Comparison of ENCODE assay signal across 23 cellular contexts in the genomic region with DNA sequence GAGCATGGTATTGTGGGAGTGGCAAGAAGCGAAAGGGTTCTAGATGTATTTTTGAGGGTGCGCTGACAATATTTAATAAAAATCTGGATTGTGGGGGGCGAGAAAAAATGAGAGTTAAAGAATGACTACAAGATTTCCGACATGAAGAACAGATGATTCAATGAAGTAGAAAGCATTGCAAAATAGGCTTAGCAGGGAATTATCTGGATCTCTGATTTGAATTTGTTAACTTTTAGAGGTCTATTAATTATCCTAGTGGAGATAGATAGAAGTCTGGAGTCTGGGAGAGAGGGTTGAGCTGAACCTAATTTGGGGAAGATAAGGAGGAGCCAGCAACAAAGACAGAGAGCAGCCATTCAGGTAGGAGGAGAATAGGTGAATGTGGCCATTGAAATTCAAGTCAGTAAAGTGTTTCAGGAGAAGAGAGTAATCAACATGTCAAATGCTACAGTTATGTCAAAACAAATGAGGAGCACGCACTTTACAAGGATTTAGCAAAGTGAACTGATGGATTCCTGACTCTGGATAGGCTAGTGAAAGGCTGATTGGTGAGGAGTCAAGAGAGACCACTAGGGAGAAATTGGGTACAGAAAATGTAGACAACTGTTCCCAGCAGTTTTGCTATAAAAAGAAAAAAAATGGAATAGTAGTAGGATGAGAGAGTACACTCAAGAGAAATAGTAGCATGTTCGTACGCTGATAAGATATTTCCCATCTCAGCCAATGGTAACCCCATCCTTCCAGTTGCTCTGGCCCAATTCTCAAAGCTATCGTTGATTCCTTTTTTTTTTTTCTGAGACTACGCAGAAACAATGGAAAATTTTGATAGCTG.
A peak's percentile ranks its signal among the peaks of the same experiment; 100 is the strongest.
DNase-seq lines count a peak whose midpoint lies in the region; ATAC-seq, FAIRE-seq and TF ChIP-seq lines count a peak whose summit lies in the region.
"Had no signal": no experiment of that assay in that cellular context is flagged by ENCODE, and none has a peak within 500 bp of the region (broad histone marks: within the 10 kb centered on the region; RNA-seq: fewer than 3 reads in every experiment).

No MANE protein-coding gene starts in this region.

- H3K4me2 ChIP-seq in H9 (ENCODE audit: insufficient read depth, insufficient read length, low read length) (no peak overlapping the region), H1 (ENCODE audit: insufficient read depth in 1 of 2, low read depth in 2 of 2, low read length in 2 of 2) (peak overlapping the region in 1 of 2 experiments; percentile 12; a peak in 1 of 4 replicates), PC-9 (no peak overlapping the region)
- H3K4me2 ChIP-seq: BLaER1 had no signal

- peaks cover 3 to 14% (median 7%) of the 10 kb centered on the region in 3 experiments; a peak in 6 of 7 replicates for H3K36me3 Mint-ChIP-seq in H9 (ENCODE audit: insufficient read depth in 1 of 3, low read depth in 3 of 3)
- H3K36me3 Mint-ChIP-seq: CD4-positive, alpha-beta memory T cell had no signal

- H2BK20ac ChIP-seq in H9 (ENCODE audit: low read depth, low read length, poor library complexity, severe bottlenecking) = no peak overlapping the region
- 0 out of 2 replicates have a peak overlapping the region, but pooled peaks have one; percentile 49 for H2BK20ac ChIP-seq in H1 (ENCODE audit: low read length)

- no TSS peak for BruUV-seq in PC-9 (replicated peaks; lab: Mats Ljungman, UMichigan)

- H3K4me1 Mint-ChIP-seq in H9 = peaks cover 46 to 54% of the 10 kb centered on the region in 2 experiments
- H3K4me1 Mint-ChIP-seq: CD4-positive, alpha-beta memory T cell had no signal

- no peak overlapping the region for H3K18ac ChIP-seq in H9 (ENCODE audit: insufficient read length, low read depth, low read length)
- H3K18ac ChIP-seq in H1 (ENCODE audit: extremely low read depth, low read length) = no peak overlapping the region; the same call in 1 of the 2 replicates

- H3K4me1 ChIP-seq in H9 (ENCODE audit: insufficient read depth, low read length) (0 out of 2 replicates have a peak, but pooled peaks cover 2% of the 10 kb centered on the region), H1 (replicated peaks in 1 of 4; ENCODE audit: control insufficient read depth in 3 of 4, insufficient read depth in 4 of 4, low read length in 3 of 4) (peaks cover 0 to 11% (median 3%) of the 10 kb centered on the region in 4 experiments; a peak in 4 of 7 replicates), iPS DF 6.9 (ENCODE audit: control insufficient read depth, insufficient read depth, low read length) (no peaks in the 10 kb centered on the region; the same call in 1 of the 2 replicates), vagina (peaks cover 16% of the 10 kb centered on the region), PC-9 (replicated peaks; ENCODE audit: insufficient read depth) (no peaks in the 10 kb centered on the region)
- H3K4me1 ChIP-seq: BLaER1 had no signal

- no peak for TF ChIP-seq RAD21 in H1 (IDR thresholded peaks at IDR 0.05 in 1 of 2, conservative IDR thresholded peaks at IDR 0.05 in 1 of 2; ENCODE audit: low read depth in 2 of 2, low read length in 2 of 2)

- intact Hi-C loops in vagina (cut with DNase I) (no loop called here), PC-9 (cut with micrococcal nuclease; ENCODE audit: unreplicated experiment) (no loop called here)

- H4K5ac ChIP-seq in H9 (ENCODE audit: insufficient read length, low read depth, low read length) (no peak overlapping the region), H1 (ENCODE audit: insufficient read length, low read depth, low read length) (no peak overlapping the region)

- H2BK15ac ChIP-seq in H9 (ENCODE audit: low read depth, low read length) (no peak overlapping the region), H1 (ENCODE audit: low read length) (no peak overlapping the region)

- no peaks in the 10 kb centered on the region for H3K27me3 ChIP-seq in H9 (ENCODE audit: insufficient read depth, low read length)
- no peaks in the 10 kb centered on the region for H3K27me3 ChIP-seq in H1 (replicated peaks in 1 of 4; ENCODE audit: control insufficient read depth in 3 of 4, extremely low read depth in 1 of 4, insufficient read depth in 3 of 4, low read length in 3 of 4)
- H3K27me3 ChIP-seq in iPS DF 6.9 (ENCODE audit: control insufficient read depth, insufficient read depth, low read length) = no peaks in the 10 kb centered on the region
- H3K27me3 ChIP-seq in vagina = no peaks in the 10 kb centered on the region
- no peaks in the 10 kb centered on the region for H3K27me3 ChIP-seq in PC-9 (ENCODE audit: insufficient read depth, low read depth)
- H3K27me3 ChIP-seq: BLaER1 had no signal

- H2BK5ac ChIP-seq in H9 (ENCODE audit: insufficient read length, low read length) (no peak overlapping the region), H1 (ENCODE audit: low read depth, low read length) (peak overlapping the region; percentile 49; the same call in 1 of the 2 replicates)

- peak overlapping the region in 2 of 3 experiments; percentile 68 to 94; a peak in 6 of 7 replicates for H3K27ac Mint-ChIP-seq in H9
- H3K27ac Mint-ChIP-seq: CD4-positive, alpha-beta memory T cell had no signal

- no peaks in the 10 kb centered on the region for H3K9me2 ChIP-seq in PC-9 (ENCODE audit: insufficient read depth)

- H4K91ac ChIP-seq in H9 (ENCODE audit: insufficient read length, low read depth, low read length) (no peak overlapping the region), H1 (replicated peaks; ENCODE audit: insufficient read length, low read length) (no peak overlapping the region)

- H2BK12ac ChIP-seq in H9 (ENCODE audit: insufficient read length, low read depth, low read length) = no peak overlapping the region
- H2BK12ac ChIP-seq in H1 (ENCODE audit: low read depth, low read length) = no peak overlapping the region

- H2AFZ ChIP-seq in H9 (ENCODE audit: low read length) (no peak overlapping the region), H1 (ENCODE audit: low read length) (no peak overlapping the region), PC-9 (no peak overlapping the region)
- H2AFZ ChIP-seq: GM23248 had no signal

- H2BK120ac ChIP-seq in H9 (ENCODE audit: low read depth, low read length, poor library complexity, severe bottlenecking) = no peak overlapping the region
- no peak overlapping the region for H2BK120ac ChIP-seq in H1 (replicated peaks; ENCODE audit: low read depth, low read length)

- peaks cover 0 to 3% (median 0%) of the 10 kb centered on the region in 4 experiments; a peak in 2 of 8 replicates for H3K36me3 ChIP-seq in H1 (ENCODE audit: control insufficient read depth in 2 of 4, insufficient read depth in 4 of 4, low read length in 3 of 4)
- H3K36me3 ChIP-seq in iPS DF 6.9 (ENCODE audit: control insufficient read depth, insufficient read depth, low read length) = no peaks in the 10 kb centered on the region
- no peaks in the 10 kb centered on the region for H3K36me3 ChIP-seq in vagina
- H3K36me3 ChIP-seq in PC-9 (ENCODE audit: low read depth) = no peaks in the 10 kb centered on the region
- H3K36me3 ChIP-seq: BLaER1 had no signal

- TF ChIP-seq CTCF in H9 (conservative IDR thresholded peaks at IDR 0.05) = no peak
- no peak for TF ChIP-seq CTCF in H1 (IDR thresholded peaks at IDR 0.05; ENCODE audit: control extremely low read depth in 1 of 3, insufficient read depth in 1 of 3, low read depth in 1 of 3, low read length in 3 of 3)
- TF ChIP-seq CTCF in vagina (IDR thresholded peaks at IDR 0.05) = no peak
- no peak for TF ChIP-seq CTCF in PC-9 (conservative IDR thresholded peaks at IDR 0.05)

- H3K4me3 ChIP-seq in H1 (ENCODE audit: extremely low read depth in 1 of 4, insufficient read depth in 2 of 4, low read depth in 3 of 4, low read length in 4 of 4) (peak overlapping the region in 1 of 4 experiments; percentile 21; a peak in 1 of 8 replicates), iPS DF 6.9 (ENCODE audit: low read length) (no peak overlapping the region), vagina (no peak overlapping the region), PC-9 (no peak overlapping the region)
- H3K4me3 ChIP-seq: BLaER1, GM23248 had no signal

- no CpG with 5 or more reads among the region's 9 CpGs for WGBS in H9 (ENCODE audit: extremely low coverage, insufficient read length, low lambda C conversion rate)
- 83% methylated on average over 9 of the region's 9 CpGs; no CpG with 5 or more reads in 1 of the 2 experiments for WGBS in H1 (ENCODE audit: extremely low coverage in 1 of 2, insufficient coverage in 1 of 2, insufficient read length in 1 of 2, insufficient replicate concordance in 2 of 2, low coverage in 1 of 2, low lambda C conversion rate in 2 of 2, missing lambda C conversion rate in 1 of 2), 2 experiments
- 100% methylated on average over 2 of the region's 9 CpGs for whole genome bisulfite sequencing in iPS DF 6.9 (ENCODE audit: insufficient coverage, insufficient read length)

- CTCF ChIA-PET in H1 (lab: Charles Lee; ENCODE audit: partially characterized antibody) (interaction anchor here (1.1 kb wide), 1 partner anchor 1167 kb away, joined by 3 read pairs; no protein-coding TSS in a partner anchor), PC-9 (lab: Charles Lee) (no interaction called here)

- H4K8ac ChIP-seq in H9 (replicated peaks; ENCODE audit: insufficient read length, low read depth, low read length) (no peak overlapping the region), H1 (ENCODE audit: extremely low read depth, insufficient read depth, low read length) (no peak overlapping the region)

- H3K27ac ChIP-seq in H9 (ENCODE audit: insufficient read length, low read depth, low read length) (no peak overlapping the region), H1 (ENCODE audit: low read depth, low read length) (peak overlapping the region; percentile 31; the same call in 1 of the 2 replicates), iPS DF 6.9 (ENCODE audit: low read length) (no peak overlapping the region), vagina (peak overlapping the region; percentile 61), PC-9 (no peak overlapping the region)
- H3K27ac ChIP-seq: BLaER1, GM23248 had no signal

- no peak overlapping the region for H3K4me3 Mint-ChIP-seq in H9

- H3K23ac ChIP-seq in H9 (ENCODE audit: insufficient read length, low read depth, low read length) (no peak overlapping the region), H1 (ENCODE audit: insufficient read length) (no peak overlapping the region)

- H3K27me3 Mint-ChIP-seq in H9 (ENCODE audit: low read depth) = no peaks in the 10 kb centered on the region
- H3K27me3 Mint-ChIP-seq: CD4-positive, alpha-beta memory T cell had no signal

- no peak overlapping the region for H3K9ac ChIP-seq in H9 (ENCODE audit: extremely low read depth, insufficient read length, low read length)
- H3K9ac ChIP-seq in H1 (replicated peaks in 1 of 4; ENCODE audit: extremely low read depth in 1 of 4, low read depth in 3 of 4, low read length in 3 of 4) = no peak overlapping the region
- H3K9ac ChIP-seq: BLaER1, GM23248 had no signal

- H3K4ac ChIP-seq in H9 (ENCODE audit: low read depth, low read length) (no peak overlapping the region), H1 (replicated peaks; ENCODE audit: insufficient read length, low read depth, low read length) (peak overlapping the region; percentile 45)

- ATAC-seq in GM18907 (IDR thresholded peaks at IDR 0.05; ENCODE audit: unreplicated experiment) = no peak
- ATAC-seq: SK-N-SH treated with all-trans-retinoic acid at 6 μM for 48 hours had no signal

- DNase-seq in H9 (no peak), H1 (ENCODE audit: low read depth in 1 of 2, low spot score in 2 of 2) (peak in 1 of 2 experiments; percentile 21), iPS DF 6.9 (ENCODE audit: low read depth, low spot score) (peak; percentile 20), vagina (ENCODE audit: extremely low spot score in 2 of 2) (no peak), PC-9 (no peak), DMS53 (lab: John Stamatoyannopoulos, UW) (no peak)
- DNase-seq: CD4-positive, alpha-beta memory T cell; DMS153; EL; GM23248; NCI-H1092 treated with DMSO at 0.1 percent for 48 hours; NCI-H146; NCI-H2029 treated with DMSO at 0.1 percent for 48 hours; NCI-H2171 treated with DMSO at 0.1 percent for 48 hours; NCI-H748 treated with DMSO at 0.1 percent for 48 hours; NK-92 treated with Interleukin-12 subunit alpha and Interleukin-12 subunit beta, amount 100 ng/mL, for 24 hours; OCI-M1; SIG-M5 had no signal

- POLR2A ChIA-PET in H1 (lab: Charles Lee; ENCODE audit: partially characterized antibody) (no interaction called here), PC-9 (lab: Charles Lee; ENCODE audit: unreplicated experiment) (interaction anchor here (0.6 kb wide), 1 partner anchor 837 kb away, joined by 3 read pairs; no protein-coding TSS in a partner anchor)

- peaks cover 8 to 10% of the 10 kb centered on the region in 2 experiments; a peak in 4 of 5 replicates for H3K9me3 Mint-ChIP-seq in H9

- FAIRE-seq in H1 (lab: Jason Lieb, UNC) = peak; percentile 73
- FAIRE-seq: GM12891, HTR-8/SVneo had no signal

- no peak overlapping the region for H3T11ph ChIP-seq in H9 (ENCODE audit: low read length)

- H3K56ac ChIP-seq in H9 (ENCODE audit: insufficient read length, low read depth, low read length) (no peak overlapping the region), H1 (replicated peaks; ENCODE audit: insufficient read length, low read depth, low read length) (no peak overlapping the region)

- H2AK5ac ChIP-seq in H9 (ENCODE audit: insufficient read length, low read length) = no peak overlapping the region
- no peak overlapping the region for H2AK5ac ChIP-seq in H1 (ENCODE audit: low read depth, low read length)

- H3K79me1 ChIP-seq in H9 (ENCODE audit: insufficient read depth, low read depth, low read length, poor library complexity, severe bottlenecking) (no peaks in the 10 kb centered on the region), H1 (ENCODE audit: low read depth, low read length) (no peaks in the 10 kb centered on the region)

- no peak overlapping the region for H3K14ac ChIP-seq in H9 (ENCODE audit: insufficient read depth, low read length)
- H3K14ac ChIP-seq in H1 (ENCODE audit: insufficient read length) = no peak overlapping the region

- no peaks in the 10 kb centered on the region for H3K23me2 ChIP-seq in H9 (ENCODE audit: insufficient read length, low read depth, low read length, poor library complexity, severe bottlenecking)
- H3K23me2 ChIP-seq in H1 (ENCODE audit: low read depth, low read length) = no peaks in the 10 kb centered on the region

- TF ChIP-seq POLR2A in H1 (IDR thresholded peaks at IDR 0.05; ENCODE audit: control extremely low read depth in 1 of 2, low read depth in 2 of 2, low read length in 2 of 2) (no peak), vagina (IDR thresholded peaks at IDR 0.05) (no peak)

- no peaks in the 10 kb centered on the region for H3F3A ChIP-seq in PC-9 (ENCODE audit: insufficient read depth, low read depth)

- no peak for TF ChIP-seq EP300 in H1 (IDR thresholded peaks at IDR 0.05; ENCODE audit: borderline replicate concordance in 1 of 2, low read depth in 2 of 2, low read length in 2 of 2)

- H3K9me3 ChIP-seq in H9 (ENCODE audit: control insufficient read depth, low read depth, low read length) (no peaks in the 10 kb centered on the region), H1 (ENCODE audit: insufficient read depth in 2 of 2, low read depth in 1 of 2, low read length in 1 of 2) (peaks cover 13 to 17% of the 10 kb centered on the region in 2 experiments; a peak in 3 of 4 replicates), iPS DF 6.9 (ENCODE audit: control insufficient read depth, insufficient read depth, low read length) (no peaks in the 10 kb centered on the region), vagina (no peaks in the 10 kb centered on the region), PC-9 (ENCODE audit: insufficient read depth, low read depth) (no peaks in the 10 kb centered on the region)
- H3K9me3 ChIP-seq: BLaER1 had no signal

- H4K20me1 ChIP-seq in H9 (ENCODE audit: control insufficient read depth, insufficient read depth, insufficient read length) = no peaks in the 10 kb centered on the region
- H4K20me1 ChIP-seq in H1 (replicated peaks in 1 of 2; ENCODE audit: control insufficient read depth in 1 of 2, insufficient read depth in 2 of 2, low read length in 2 of 2) = no peaks in the 10 kb centered on the region
- H4K20me1 ChIP-seq in PC-9 (ENCODE audit: insufficient read depth) = no peaks in the 10 kb centered on the region
- H4K20me1 ChIP-seq: BLaER1 had no signal

- H3K79me2 ChIP-seq in H9 (ENCODE audit: insufficient read depth, low read length) (no peaks in the 10 kb centered on the region), H1 (ENCODE audit: control insufficient read depth in 1 of 2, insufficient read depth in 2 of 2, low read length in 2 of 2) (no peaks in the 10 kb centered on the region), PC-9 (ENCODE audit: low read depth) (no peaks in the 10 kb centered on the region)

Comparison
In these comparisons a context has a peak if more than half of its experiments do, and no peak if none do; other contexts are left out.
1. H3K27ac ChIP-seq: peak in H1 (single experiment) and vagina (single experiment); none in H9 (single experiment), iPS DF 6.9 (single experiment) and PC-9 (single experiment).